Comparison of ENCODE assay signal across 1 cellular context in the genomic region with DNA sequence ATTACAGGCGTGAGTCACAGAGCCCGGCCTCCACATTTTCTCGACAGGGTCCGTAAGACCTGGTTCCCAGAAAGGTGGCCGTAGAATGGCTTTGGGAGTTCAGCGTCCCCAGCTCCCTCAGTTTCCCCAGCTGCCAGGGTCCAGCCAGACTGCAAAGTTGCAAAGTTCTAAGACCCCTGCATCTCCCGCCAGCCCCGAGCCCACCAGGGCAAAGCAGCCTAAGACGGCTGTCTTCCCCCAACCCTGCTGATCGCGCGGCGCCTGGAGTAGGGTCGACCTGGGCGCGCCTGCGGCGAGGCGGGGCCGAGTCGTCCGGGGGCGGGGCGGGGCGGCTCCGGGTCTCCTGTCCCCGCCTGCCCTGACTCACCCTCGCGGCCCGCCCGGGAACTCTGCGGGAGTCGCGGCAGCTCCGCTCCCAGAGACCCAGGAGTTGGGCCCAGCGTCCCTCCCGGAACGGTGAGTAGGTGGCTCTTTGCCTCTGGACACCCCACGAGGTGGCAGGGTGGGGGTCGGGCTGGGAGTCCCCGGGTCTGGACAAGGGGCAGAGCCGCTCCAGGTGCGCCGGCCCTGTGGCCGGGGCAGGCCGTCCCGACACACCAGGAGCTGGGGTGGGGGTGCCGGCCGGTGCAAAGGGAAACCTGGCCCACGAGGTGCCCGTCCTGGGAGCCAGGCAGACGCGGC.
A peak's percentile ranks its signal among the peaks of the same experiment; 100 is the strongest.
TF ChIP-seq lines count a peak whose summit lies in the region.

A gene (plus strand): TSS at position 366 of the 681 bp plus-strand sequence. CDS start 7,094 bp downstream, outside the sequence.

TF ChIP-seq in HepG2, 621 proteins besides CTCF, POLR2A, EP300 and RAD21 (continued from another document and continues in another):
- TF ChIP-seq, protein P1, sequence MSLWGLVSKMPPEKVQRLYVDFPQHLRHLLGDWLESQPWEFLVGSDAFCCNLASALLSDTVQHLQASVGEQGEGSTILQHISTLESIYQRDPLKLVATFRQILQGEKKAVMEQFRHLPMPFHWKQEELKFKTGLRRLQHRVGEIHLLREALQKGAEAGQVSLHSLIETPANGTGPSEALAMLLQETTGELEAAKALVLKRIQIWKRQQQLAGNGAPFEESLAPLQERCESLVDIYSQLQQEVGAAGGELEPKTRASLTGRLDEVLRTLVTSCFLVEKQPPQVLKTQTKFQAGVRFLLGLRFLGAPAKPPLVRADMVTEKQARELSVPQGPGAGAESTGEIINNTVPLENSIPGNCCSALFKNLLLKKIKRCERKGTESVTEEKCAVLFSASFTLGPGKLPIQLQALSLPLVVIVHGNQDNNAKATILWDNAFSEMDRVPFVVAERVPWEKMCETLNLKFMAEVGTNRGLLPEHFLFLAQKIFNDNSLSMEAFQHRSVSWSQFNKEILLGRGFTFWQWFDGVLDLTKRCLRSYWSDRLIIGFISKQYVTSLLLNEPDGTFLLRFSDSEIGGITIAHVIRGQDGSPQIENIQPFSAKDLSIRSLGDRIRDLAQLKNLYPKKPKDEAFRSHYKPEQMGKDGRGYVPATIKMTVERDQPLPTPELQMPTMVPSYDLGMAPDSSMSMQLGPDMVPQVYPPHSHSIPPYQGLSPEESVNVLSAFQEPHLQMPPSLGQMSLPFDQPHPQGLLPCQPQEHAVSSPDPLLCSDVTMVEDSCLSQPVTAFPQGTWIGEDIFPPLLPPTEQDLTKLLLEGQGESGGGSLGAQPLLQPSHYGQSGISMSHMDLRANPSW (CRISPR knock-in tag; IDR thresholded peaks at IDR 0.05; ENCODE audit: borderline replicate concordance), result peak; percentile 59; the same call in 1 of the 2 replicates
- TF ChIP-seq ZSCAN12 (CRISPR knock-in tag; IDR thresholded peaks at IDR 0.05) (no peak), NONO (IDR thresholded peaks at IDR 0.05) (no peak), NONO (CRISPR knock-in tag; conservative IDR thresholded peaks at IDR 0.05) (no peak), SATB2 (CRISPR knock-in tag; IDR thresholded peaks at IDR 0.05) (no peak), CEBPB (IDR thresholded peaks at IDR 0.05; ENCODE audit: borderline replicate concordance, low read depth, low read length) (no peak), NPAS2 (CRISPR knock-in tag; IDR thresholded peaks at IDR 0.05; ENCODE audit: borderline replicate concordance) (no peak), ATRX (CRISPR knock-in tag; IDR thresholded peaks at IDR 0.05; ENCODE audit: borderline replicate concordance) (no peak), ZNF546 (CRISPR knock-in tag; conservative IDR thresholded peaks at IDR 0.05) (no peak), MLLT10 (CRISPR knock-in tag; IDR thresholded peaks at IDR 0.05) (no peak), SIX4 (CRISPR knock-in tag; IDR thresholded peaks at IDR 0.05) (no peak), ZNF207 (IDR thresholded peaks at IDR 0.05; ENCODE audit: borderline replicate concordance) (no peak), SALL2 (CRISPR knock-in tag; IDR thresholded peaks at IDR 0.05) (no peak), RAD51 (IDR thresholded peaks at IDR 0.05; ENCODE audit: borderline replicate concordance) (no peak), NCOA5 (CRISPR knock-in tag; IDR thresholded peaks at IDR 0.05) (no peak), MAFG (CRISPR knock-in tag; IDR thresholded peaks at IDR 0.05) (no peak), ZNF607 (CRISPR knock-in tag; IDR thresholded peaks at IDR 0.05; ENCODE audit: borderline replicate concordance) (peak; percentile 55; the same call in 1 of the 2 replicates), KLF9 (CRISPR knock-in tag; IDR thresholded peaks at IDR 0.05; ENCODE audit: low read depth) (peak; percentile 51; the same call in 1 of the 2 replicates), MIXL1 (CRISPR knock-in tag; IDR thresholded peaks at IDR 0.05) (no peak), ZNF24 (IDR thresholded peaks at IDR 0.05) (no peak), ZBTB8A (CRISPR knock-in tag; IDR thresholded peaks at IDR 0.05; ENCODE audit: borderline replicate concordance, low read depth) (no peak), NBN (conservative IDR thresholded peaks at IDR 0.05) (no peak), ZKSCAN1 (IDR thresholded peaks at IDR 0.05; ENCODE audit: low read length) (no peak), ELF4 (CRISPR knock-in tag; IDR thresholded peaks at IDR 0.05; ENCODE audit: borderline replicate concordance) (no peak), BCL6 (CRISPR knock-in tag; IDR thresholded peaks at IDR 0.05) (no peak), SRY (CRISPR knock-in tag; IDR thresholded peaks at IDR 0.05) (peak; percentile 66; the same call in 1 of the 2 replicates), YEATS4 (CRISPR knock-in tag; IDR thresholded peaks at IDR 0.05; ENCODE audit: borderline replicate concordance) (peak; percentile 41; the same call in 1 of the 2 replicates), ZZZ3 (CRISPR knock-in tag; IDR thresholded peaks at IDR 0.05; ENCODE audit: borderline replicate concordance) (no peak), SYNCRIP (IDR thresholded peaks at IDR 0.05; ENCODE audit: insufficient read depth, low read depth, low read length) (no peak), NFKBIZ (CRISPR knock-in tag; IDR thresholded peaks at IDR 0.05) (0 out of 2 replicates have a peak, but pooled peaks have one; percentile 57), TAF1 (CRISPR knock-in tag; IDR thresholded peaks at IDR 0.05) (peak; percentile 60; the same call in 1 of the 2 replicates), RFXANK (CRISPR knock-in tag; IDR thresholded peaks at IDR 0.05) (no peak)
- TF ChIP-seq, protein P2, sequence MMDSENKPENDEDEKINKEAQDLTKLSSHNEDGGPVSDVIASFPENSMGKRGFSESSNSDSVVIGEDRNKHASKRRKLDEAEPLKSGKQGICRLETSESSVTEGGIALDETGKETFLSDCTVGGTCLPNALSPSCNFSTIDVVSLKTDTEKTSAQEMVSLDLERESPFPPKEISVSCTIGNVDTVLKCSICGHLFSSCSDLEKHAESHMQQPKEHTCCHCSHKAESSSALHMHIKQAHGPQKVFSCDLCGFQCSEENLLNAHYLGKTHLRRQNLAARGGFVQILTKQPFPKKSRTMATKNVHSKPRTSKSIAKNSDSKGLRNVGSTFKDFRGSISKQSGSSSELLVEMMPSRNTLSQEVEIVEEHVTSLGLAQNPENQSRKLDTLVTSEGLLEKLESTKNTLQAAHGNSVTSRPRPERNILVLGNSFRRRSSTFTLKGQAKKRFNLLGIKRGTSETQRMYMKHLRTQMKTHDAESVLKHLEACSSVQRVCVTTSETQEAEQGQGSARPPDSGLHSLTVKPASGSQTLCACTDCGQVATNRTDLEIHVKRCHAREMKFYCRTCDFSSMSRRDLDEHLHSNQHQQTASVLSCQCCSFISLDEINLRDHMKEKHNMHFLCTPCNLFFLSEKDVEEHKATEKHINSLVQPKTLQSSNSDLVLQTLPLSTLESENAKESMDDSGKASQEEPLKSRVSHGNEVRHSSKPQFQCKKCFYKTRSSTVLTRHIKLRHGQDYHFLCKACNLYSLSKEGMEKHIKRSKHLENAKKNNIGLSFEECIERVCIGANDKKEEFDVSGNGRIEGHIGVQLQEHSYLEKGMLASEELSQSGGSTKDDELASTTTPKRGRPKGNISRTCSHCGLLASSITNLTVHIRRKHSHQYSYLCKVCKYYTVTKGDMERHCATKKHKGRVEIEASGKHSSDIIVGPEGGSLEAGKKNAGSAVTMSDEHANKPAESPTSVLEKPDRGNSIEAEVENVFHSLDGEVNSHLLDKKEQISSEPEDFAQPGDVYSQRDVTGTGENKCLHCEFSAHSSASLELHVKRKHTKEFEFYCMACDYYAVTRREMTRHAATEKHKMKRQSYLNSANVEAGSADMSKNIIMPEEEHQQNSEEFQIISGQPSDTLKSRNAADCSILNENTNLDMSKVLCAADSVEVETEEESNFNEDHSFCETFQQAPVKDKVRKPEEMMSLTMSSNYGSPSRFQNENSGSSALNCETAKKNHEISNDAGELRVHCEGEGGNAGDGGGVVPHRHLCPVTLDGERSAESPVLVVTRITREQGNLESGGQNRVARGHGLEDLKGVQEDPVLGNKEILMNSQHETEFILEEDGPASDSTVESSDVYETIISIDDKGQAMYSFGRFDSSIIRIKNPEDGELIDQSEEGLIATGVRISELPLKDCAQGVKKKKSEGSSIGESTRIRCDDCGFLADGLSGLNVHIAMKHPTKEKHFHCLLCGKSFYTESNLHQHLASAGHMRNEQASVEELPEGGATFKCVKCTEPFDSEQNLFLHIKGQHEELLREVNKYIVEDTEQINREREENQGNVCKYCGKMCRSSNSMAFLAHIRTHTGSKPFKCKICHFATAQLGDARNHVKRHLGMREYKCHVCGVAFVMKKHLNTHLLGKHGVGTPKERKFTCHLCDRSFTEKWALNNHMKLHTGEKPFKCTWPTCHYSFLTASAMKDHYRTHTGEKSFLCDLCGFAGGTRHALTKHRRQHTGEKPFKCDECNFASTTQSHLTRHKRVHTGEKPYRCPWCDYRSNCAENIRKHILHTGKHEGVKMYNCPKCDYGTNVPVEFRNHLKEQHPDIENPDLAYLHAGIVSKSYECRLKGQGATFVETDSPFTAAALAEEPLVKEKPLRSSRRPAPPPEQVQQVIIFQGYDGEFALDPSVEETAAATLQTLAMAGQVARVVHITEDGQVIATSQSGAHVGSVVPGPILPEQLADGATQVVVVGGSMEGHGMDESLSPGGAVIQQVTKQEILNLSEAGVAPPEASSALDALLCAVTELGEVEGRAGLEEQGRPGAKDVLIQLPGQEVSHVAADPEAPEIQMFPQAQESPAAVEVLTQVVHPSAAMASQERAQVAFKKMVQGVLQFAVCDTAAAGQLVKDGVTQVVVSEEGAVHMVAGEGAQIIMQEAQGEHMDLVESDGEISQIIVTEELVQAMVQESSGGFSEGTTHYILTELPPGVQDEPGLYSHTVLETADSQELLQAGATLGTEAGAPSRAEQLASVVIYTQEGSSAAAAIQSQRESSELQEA (CRISPR knock-in tag; IDR thresholded peaks at IDR 0.05; ENCODE audit: not compliant biosample characterization), result peak; percentile 41
- TF ChIP-seq, protein P3, sequence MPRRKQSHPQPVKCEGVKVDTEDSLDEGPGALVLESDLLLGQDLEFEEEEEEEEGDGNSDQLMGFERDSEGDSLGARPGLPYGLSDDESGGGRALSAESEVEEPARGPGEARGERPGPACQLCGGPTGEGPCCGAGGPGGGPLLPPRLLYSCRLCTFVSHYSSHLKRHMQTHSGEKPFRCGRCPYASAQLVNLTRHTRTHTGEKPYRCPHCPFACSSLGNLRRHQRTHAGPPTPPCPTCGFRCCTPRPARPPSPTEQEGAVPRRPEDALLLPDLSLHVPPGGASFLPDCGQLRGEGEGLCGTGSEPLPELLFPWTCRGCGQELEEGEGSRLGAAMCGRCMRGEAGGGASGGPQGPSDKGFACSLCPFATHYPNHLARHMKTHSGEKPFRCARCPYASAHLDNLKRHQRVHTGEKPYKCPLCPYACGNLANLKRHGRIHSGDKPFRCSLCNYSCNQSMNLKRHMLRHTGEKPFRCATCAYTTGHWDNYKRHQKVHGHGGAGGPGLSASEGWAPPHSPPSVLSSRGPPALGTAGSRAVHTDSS (CRISPR knock-in tag; conservative IDR thresholded peaks at IDR 0.05), result no peak
- TF ChIP-seq, protein P4, sequence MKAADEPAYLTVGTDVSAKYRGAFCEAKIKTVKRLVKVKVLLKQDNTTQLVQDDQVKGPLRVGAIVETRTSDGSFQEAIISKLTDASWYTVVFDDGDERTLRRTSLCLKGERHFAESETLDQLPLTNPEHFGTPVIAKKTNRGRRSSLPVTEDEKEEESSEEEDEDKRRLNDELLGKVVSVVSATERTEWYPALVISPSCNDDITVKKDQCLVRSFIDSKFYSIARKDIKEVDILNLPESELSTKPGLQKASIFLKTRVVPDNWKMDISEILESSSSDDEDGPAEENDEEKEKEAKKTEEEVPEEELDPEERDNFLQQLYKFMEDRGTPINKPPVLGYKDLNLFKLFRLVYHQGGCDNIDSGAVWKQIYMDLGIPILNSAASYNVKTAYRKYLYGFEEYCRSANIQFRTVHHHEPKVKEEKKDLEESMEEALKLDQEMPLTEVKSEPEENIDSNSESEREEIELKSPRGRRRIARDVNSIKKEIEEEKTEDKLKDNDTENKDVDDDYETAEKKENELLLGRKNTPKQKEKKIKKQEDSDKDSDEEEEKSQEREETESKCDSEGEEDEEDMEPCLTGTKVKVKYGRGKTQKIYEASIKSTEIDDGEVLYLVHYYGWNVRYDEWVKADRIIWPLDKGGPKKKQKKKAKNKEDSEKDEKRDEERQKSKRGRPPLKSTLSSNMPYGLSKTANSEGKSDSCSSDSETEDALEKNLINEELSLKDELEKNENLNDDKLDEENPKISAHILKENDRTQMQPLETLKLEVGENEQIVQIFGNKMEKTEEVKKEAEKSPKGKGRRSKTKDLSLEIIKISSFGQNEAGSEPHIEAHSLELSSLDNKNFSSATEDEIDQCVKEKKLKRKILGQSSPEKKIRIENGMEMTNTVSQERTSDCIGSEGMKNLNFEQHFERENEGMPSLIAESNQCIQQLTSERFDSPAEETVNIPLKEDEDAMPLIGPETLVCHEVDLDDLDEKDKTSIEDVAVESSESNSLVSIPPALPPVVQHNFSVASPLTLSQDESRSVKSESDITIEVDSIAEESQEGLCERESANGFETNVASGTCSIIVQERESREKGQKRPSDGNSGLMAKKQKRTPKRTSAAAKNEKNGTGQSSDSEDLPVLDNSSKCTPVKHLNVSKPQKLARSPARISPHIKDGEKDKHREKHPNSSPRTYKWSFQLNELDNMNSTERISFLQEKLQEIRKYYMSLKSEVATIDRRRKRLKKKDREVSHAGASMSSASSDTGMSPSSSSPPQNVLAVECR (CRISPR knock-in tag; IDR thresholded peaks at IDR 0.05; ENCODE audit: borderline replicate concordance), result peak; percentile 49; the same call in 1 of the 2 replicates
- TF ChIP-seq, protein P5, sequence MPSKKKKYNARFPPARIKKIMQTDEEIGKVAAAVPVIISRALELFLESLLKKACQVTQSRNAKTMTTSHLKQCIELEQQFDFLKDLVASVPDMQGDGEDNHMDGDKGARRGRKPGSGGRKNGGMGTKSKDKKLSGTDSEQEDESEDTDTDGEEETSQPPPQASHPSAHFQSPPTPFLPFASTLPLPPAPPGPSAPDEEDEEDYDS (CRISPR knock-in tag; IDR thresholded peaks at IDR 0.05), result peak; percentile 44; the same call in 1 of the 2 replicates
- TF ChIP-seq, protein P6, sequence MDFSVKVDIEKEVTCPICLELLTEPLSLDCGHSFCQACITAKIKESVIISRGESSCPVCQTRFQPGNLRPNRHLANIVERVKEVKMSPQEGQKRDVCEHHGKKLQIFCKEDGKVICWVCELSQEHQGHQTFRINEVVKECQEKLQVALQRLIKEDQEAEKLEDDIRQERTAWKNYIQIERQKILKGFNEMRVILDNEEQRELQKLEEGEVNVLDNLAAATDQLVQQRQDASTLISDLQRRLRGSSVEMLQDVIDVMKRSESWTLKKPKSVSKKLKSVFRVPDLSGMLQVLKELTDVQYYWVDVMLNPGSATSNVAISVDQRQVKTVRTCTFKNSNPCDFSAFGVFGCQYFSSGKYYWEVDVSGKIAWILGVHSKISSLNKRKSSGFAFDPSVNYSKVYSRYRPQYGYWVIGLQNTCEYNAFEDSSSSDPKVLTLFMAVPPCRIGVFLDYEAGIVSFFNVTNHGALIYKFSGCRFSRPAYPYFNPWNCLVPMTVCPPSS (IDR thresholded peaks at IDR 0.05), result no peak
- TF ChIP-seq, protein P7, sequence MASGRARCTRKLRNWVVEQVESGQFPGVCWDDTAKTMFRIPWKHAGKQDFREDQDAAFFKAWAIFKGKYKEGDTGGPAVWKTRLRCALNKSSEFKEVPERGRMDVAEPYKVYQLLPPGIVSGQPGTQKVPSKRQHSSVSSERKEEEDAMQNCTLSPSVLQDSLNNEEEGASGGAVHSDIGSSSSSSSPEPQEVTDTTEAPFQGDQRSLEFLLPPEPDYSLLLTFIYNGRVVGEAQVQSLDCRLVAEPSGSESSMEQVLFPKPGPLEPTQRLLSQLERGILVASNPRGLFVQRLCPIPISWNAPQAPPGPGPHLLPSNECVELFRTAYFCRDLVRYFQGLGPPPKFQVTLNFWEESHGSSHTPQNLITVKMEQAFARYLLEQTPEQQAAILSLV (CRISPR knock-in tag; IDR thresholded peaks at IDR 0.05; ENCODE audit: borderline replicate concordance), result 0 out of 2 replicates have a peak, but pooled peaks have one; percentile 45
